Comparison of ENCODE assay signal across 8 cellular contexts in genomic region chr16:997440-998051, GRCh38. TPM values are rescaled to one million over a fixed set of nuclear protein-coding genes. Genes with fewer than 3 reads are reported as not detected.
A peak's percentile ranks its signal among the peaks of the same experiment; 100 is the strongest.
DNase-seq lines count a peak whose midpoint lies in the region; ATAC-seq lines count a peak whose summit lies in the region.

No MANE protein-coding gene starts in this region.

- H3K4me3 ChIP-seq in mesodermal cell (ENCODE audit: extremely low read depth, insufficient read depth, low read length, poor library complexity, severe bottlenecking): peak overlapping the region; percentile 14

- no peak overlapping the region for H3K27ac ChIP-seq in caudate nucleus (ENCODE audit: low read depth, low read length)
- peak overlapping the region; percentile 24 for H3K27ac ChIP-seq in mesodermal cell (ENCODE audit: low read depth, low read length, severe bottlenecking)

- H3K9me3 Mint-ChIP-seq in stimulated activated naive CD8-positive, alpha-beta T cell treated with anti-CD3 and anti-CD28 coated beads, Interleukin-15, amount 100 ng/mL, for 72 hours: peaks cover 7 to 11% of the 10 kb centered on the region in 2 donors

- H3K27me3 Mint-ChIP-seq in stimulated activated naive CD8-positive, alpha-beta T cell treated with anti-CD3 and anti-CD28 coated beads, Interleukin-15, amount 100 ng/mL, for 72 hours: peaks cover 24% of the 10 kb centered on the region

- peak overlapping the region; percentile 76 to 87 for H3K4me3 Mint-ChIP-seq in stimulated activated naive CD8-positive, alpha-beta T cell treated with anti-CD3 and anti-CD28 coated beads, Interleukin-15, amount 100 ng/mL, for 72 hours

- peaks cover 13% of the 10 kb centered on the region for H3K4me1 ChIP-seq in mesodermal cell (ENCODE audit: control insufficient read depth, insufficient read depth, low read length, poor library complexity, severe bottlenecking)

- ATAC-seq in stimulated activated naive CD8-positive, alpha-beta T cell treated with anti-CD3 and anti-CD28 coated beads, Interleukin-15, amount 100 ng/mL, for 72 hours: peak; percentile 60
- ATAC-seq in HG02610 (IDR thresholded peaks at IDR 0.05; ENCODE audit: unreplicated experiment): no peak

- H3K27ac Mint-ChIP-seq in stimulated activated naive CD8-positive, alpha-beta T cell treated with anti-CD3 and anti-CD28 coated beads, Interleukin-15, amount 100 ng/mL, for 72 hours: peak overlapping the region in 1 of 2 donors; percentile 48

- 23 to 25% methylated on average over 33 to 37 of the region's 39 CpGs for WGBS in mesodermal cell (ENCODE audit: insufficient coverage in 2 of 2), 2 experiments

- peaks cover 11% of the 10 kb centered on the region for H3K9me3 ChIP-seq in mesodermal cell (ENCODE audit: control insufficient read depth, low read length)

- H3K4me1 Mint-ChIP-seq in stimulated activated naive CD8-positive, alpha-beta T cell treated with anti-CD3 and anti-CD28 coated beads, Interleukin-15, amount 100 ng/mL, for 72 hours: peaks cover 56% of the 10 kb centered on the region

- no peaks in the 10 kb centered on the region for H3K36me3 ChIP-seq in mesodermal cell (ENCODE audit: control insufficient read depth, insufficient read depth, low read length)

- peak; percentile 65 for DNase-seq in H4 (ENCODE audit: low spot score)
- DNase-seq in UCSD-AML1 (lab: John Stamatoyannopoulos, UW; ENCODE audit: unreplicated experiment): peak; percentile 59
- DNase-seq in caudate nucleus (lab: John Stamatoyannopoulos, UW): peak in 49 of 61 donors; percentile 25 to 93 (median 74)
- peak in 1 of 2 donors; percentile 35 for DNase-seq in stimulated activated naive CD8-positive, alpha-beta T cell treated with anti-CD3 and anti-CD28 coated beads, Interleukin-15, amount 100 ng/mL, for 72 hours
- DNase-seq in HPDE6-E6E7 (ENCODE audit: extremely low spot score): no peak
- no peak for DNase-seq in NCI-H1105 (lab: John Stamatoyannopoulos, UW)

RNA-seq across cellular contexts. Expression of gene SOX8, which starts 16.0 kb away (rescaled TPM):
- total RNA-seq in H4 (2014; rRNA removed; shearing (Covaris generic)): 0.12 and 0.35 TPM in 2 replicates
- 6.7 TPM for polyA plus RNA-seq in mesodermal cell (2013, experiment 1 of 2)
- polyA plus RNA-seq in mesodermal cell (2013, experiment 2 of 2): 5.5 TPM

RNA-seq across cellular contexts. Expression of gene LMF1, which starts 26.8 kb away (rescaled TPM):
- total RNA-seq in H4 (2014; rRNA removed; shearing (Covaris generic)): 31.1 and 39.9 TPM in 2 replicates
- polyA plus RNA-seq in mesodermal cell (2013, experiment 1 of 2): 16.3 TPM
- 16.0 TPM for polyA plus RNA-seq in mesodermal cell (2013, experiment 2 of 2)

Comparison
In these comparisons a context has a peak if more than half of its experiments do, and no peak if none do; other contexts are left out.
1. DNase-seq: peak in H4 (single experiment), UCSD-AML1 (single experiment) and caudate nucleus (49 of 61); none in HPDE6-E6E7 (single experiment) and NCI-H1105 (single experiment).